19 cellular contexts compared by ENCODE assay signal in genomic region chr6:158938220-158938619, GRCh38.
DNase-seq lines count a peak whose midpoint lies in the region; ATAC-seq and TF ChIP-seq lines count a peak whose summit lies in the region.
"Had no signal": no experiment of that assay in that cellular context is flagged by ENCODE, and none has a peak within 500 bp of the region (broad histone marks: within the 10 kb centered on the region; RNA-seq: fewer than 3 reads in every experiment).

No MANE protein-coding gene starts in this region.

- H3K4me2 ChIP-seq in BLaER1 treated with 17β-estradiol and CSF1 and Interleukin-3, amounts not matched to agents 10 nM and 100 nM: peak overlapping the region; percentile 67 to 98 (median 90)
- H3K4me2 ChIP-seq in HCT116 (ENCODE audit: low read length) (peak overlapping the region; percentile 79), parathyroid adenoma (ENCODE audit: low read length) (no peak overlapping the region)
- H3K4me2 ChIP-seq: PC-9 had no signal

- no peaks in the 10 kb centered on the region for H3K4me1 Mint-ChIP-seq in chondrocyte (ENCODE audit: low read depth)

- RAD21 ChIA-PET in HCT116 (lab: Charles Lee; ENCODE audit: low non-redundant PET in 1 of 2, low total read pairs in 2 of 2, uncharacterized antibody in 2 of 2, unreplicated experiment in 2 of 2): no interaction called here

- POLR2A ChIA-PET in HCT116 (lab: Charles Lee): no interaction called here

- peaks cover 0 to 10% (median 7%) of the 10 kb centered on the region in 11 experiments; a peak in 13 of 22 replicates for H3K9me3 ChIP-seq in BLaER1 treated with 17β-estradiol and CSF1 and Interleukin-3, amounts not matched to agents 10 nM and 100 nM (replicated peaks in 1 of 11)
- H3K9me3 ChIP-seq in HCT116 (ENCODE audit: control insufficient read depth in 1 of 2, insufficient read depth in 1 of 2, low read depth in 1 of 2, low read length in 2 of 2) (no peaks in the 10 kb centered on the region), parathyroid adenoma (ENCODE audit: control insufficient read depth, low read length) (no peaks in the 10 kb centered on the region)
- H3K9me3 ChIP-seq: HAP-1, neutrophil had no signal

- 0 out of 20 replicates have a peak overlapping the region, but pooled peaks of 1 of the 10 experiments have one; percentile 44 for H3K4me3 ChIP-seq in BLaER1 treated with 17β-estradiol and CSF1 and Interleukin-3, amounts not matched to agents 10 nM and 100 nM
- H3K4me3 ChIP-seq in HCT116 (replicated peaks in 1 of 2; ENCODE audit: low read depth in 1 of 2, low read length in 2 of 2) (peak overlapping the region in 1 of 2 experiments; percentile 50; a peak in 1 of 4 replicates), parathyroid adenoma (ENCODE audit: low read depth, low read length) (no peak overlapping the region)
- H3K4me3 ChIP-seq: HAP-1, lung, PC-9 had no signal

- peaks cover 3% of the 10 kb centered on the region for H3K36me3 Mint-ChIP-seq in chondrocyte (ENCODE audit: low read depth)

- H3K9me2 ChIP-seq in HCT116 (ENCODE audit: insufficient read depth): no peaks in the 10 kb centered on the region

- ATAC-seq in HCT116: peak; percentile 12; the same call in 1 of the 2 replicates
- no peak for ATAC-seq in GM19035 (IDR thresholded peaks at IDR 0.05; ENCODE audit: unreplicated experiment)
- ATAC-seq in GM21717 (IDR thresholded peaks at IDR 0.05; ENCODE audit: unreplicated experiment): no peak

- TF ChIP-seq POLR2A in HCT116 (IDR thresholded peaks at IDR 0.05; ENCODE audit: borderline replicate concordance, extremely low read depth, insufficient read depth, insufficient read length): no peak

- TF ChIP-seq CTCF in HCT116 (IDR thresholded peaks at IDR 0.05 in 2 of 3, conservative IDR thresholded peaks at IDR 0.05 in 1 of 3; ENCODE audit: borderline replicate concordance in 1 of 3, insufficient read depth in 1 of 3, low read depth in 2 of 3, low read length in 2 of 3): no peak
- TF ChIP-seq CTCF in chondrocyte (IDR thresholded peaks at IDR 0.05): no peak
- TF ChIP-seq CTCF in parathyroid adenoma (IDR thresholded peaks at IDR 0.05): no peak

- DNase-seq in HCT116 (ENCODE audit: low read depth, low spot score) (no peak), chondrocyte (ENCODE audit: low spot score) (peak; percentile 68), D341Med (ENCODE audit: low spot score) (no peak)
- DNase-seq: glutamatergic neuron, NCI-H1417, NCI-H446, PC-9, SHP77 treated with DMSO at 0.1 percent for 48 hours, SW 1271 had no signal

- peaks cover 10 to 30% (median 25%) of the 10 kb centered on the region in 11 experiments; a peak in 21 of 22 replicates for H3K27me3 ChIP-seq in BLaER1 treated with 17β-estradiol and CSF1 and Interleukin-3, amounts not matched to agents 10 nM and 100 nM
- no peaks in the 10 kb centered on the region for H3K27me3 ChIP-seq in HCT116 (ENCODE audit: insufficient read depth, low read length)
- no peaks in the 10 kb centered on the region for H3K27me3 ChIP-seq in parathyroid adenoma (ENCODE audit: control insufficient read depth, insufficient read depth, low read length)

- no peaks in the 10 kb centered on the region for H3K27me3 Mint-ChIP-seq in chondrocyte (ENCODE audit: low read depth)
- H3K27me3 Mint-ChIP-seq: brain had no signal

- H3K27ac ChIP-seq in BLaER1 treated with 17β-estradiol and CSF1 and Interleukin-3, amounts not matched to agents 10 nM and 100 nM: no peak overlapping the region
- H3K27ac ChIP-seq in HCT116 (ENCODE audit: low read depth, low read length) (no peak overlapping the region), parathyroid adenoma (no peak overlapping the region)
- H3K27ac ChIP-seq: epithelial cell of prostate, neutrophil, PC-9 had no signal

- TF ChIP-seq RAD21 in HCT116 (IDR thresholded peaks at IDR 0.05; ENCODE audit: low read depth): no peak

- H3K36me3 ChIP-seq in BLaER1 treated with 17β-estradiol and CSF1 and Interleukin-3, amounts not matched to agents 10 nM and 100 nM: no peaks in the 10 kb centered on the region
- H3K36me3 ChIP-seq in HCT116 (ENCODE audit: control insufficient read depth in 1 of 2, insufficient read depth in 2 of 2, low read length in 2 of 2) (no peaks in the 10 kb centered on the region), parathyroid adenoma (ENCODE audit: control insufficient read depth, insufficient read depth, low read length) (no peaks in the 10 kb centered on the region)
- H3K36me3 ChIP-seq: HAP-1, neutrophil had no signal

- peaks cover 8% of the 10 kb centered on the region for H3K9me3 Mint-ChIP-seq in chondrocyte (ENCODE audit: low read depth)

- CTCF ChIA-PET in HCT116 (lab: Charles Lee): no interaction called here

- intact Hi-C loops in HCT116 (cut with micrococcal nuclease): no loop called here

- H2AFZ ChIP-seq in HCT116 (ENCODE audit: low read depth, low read length, poor library complexity, severe bottlenecking): no peak overlapping the region
- peak overlapping the region; percentile 79 for H2AFZ ChIP-seq in parathyroid adenoma
- H2AFZ ChIP-seq: PC-9 had no signal

- no peak overlapping the region for H3K4me3 Mint-ChIP-seq in chondrocyte (ENCODE audit: unreplicated experiment)
- H3K4me3 Mint-ChIP-seq: brain had no signal

- no peak overlapping the region for H3K9ac ChIP-seq in BLaER1 treated with 17β-estradiol and CSF1 and Interleukin-3, amounts not matched to agents 10 nM and 100 nM
- H3K9ac ChIP-seq in HCT116 (ENCODE audit: low read length) (peak overlapping the region; percentile 35; the same call in 1 of the 2 replicates), parathyroid adenoma (no peak overlapping the region)

- peaks cover 9 to 21% (median 19%) of the 10 kb centered on the region in 10 experiments for H3K4me1 ChIP-seq in BLaER1 treated with 17β-estradiol and CSF1 and Interleukin-3, amounts not matched to agents 10 nM and 100 nM
- H3K4me1 ChIP-seq in HCT116 (ENCODE audit: control insufficient read depth in 1 of 2, insufficient read depth in 2 of 2, low read length in 2 of 2): peaks cover 4 to 23% of the 10 kb centered on the region in 2 experiments; a peak in 3 of 4 replicates
- H3K4me1 ChIP-seq in parathyroid adenoma: peaks cover 7% of the 10 kb centered on the region
- H3K4me1 ChIP-seq: HAP-1 had no signal

- BruUV-seq in HCT116 (replicated peaks; lab: Mats Ljungman, UMichigan): no TSS peak

- no peaks in the 10 kb centered on the region; a peak in 1 of 22 replicates for H4K20me1 ChIP-seq in BLaER1 treated with 17β-estradiol and CSF1 and Interleukin-3, amounts not matched to agents 10 nM and 100 nM
- no peaks in the 10 kb centered on the region for H4K20me1 ChIP-seq in HCT116 (ENCODE audit: insufficient read depth)

- H3K79me2 ChIP-seq in HCT116 (ENCODE audit: insufficient read depth, low read length): no peaks in the 10 kb centered on the region
- H3K79me2 ChIP-seq in parathyroid adenoma: no peaks in the 10 kb centered on the region

- H3K27ac Mint-ChIP-seq in chondrocyte (ENCODE audit: unreplicated experiment): no peak overlapping the region
- H3K27ac Mint-ChIP-seq: activated CD4-positive, alpha-beta memory T cell treated with anti-CD3 and anti-CD28 coated beads, Interleukin-2, amount 10 ng/mL, durations not matched to agents 7 days and 5 days had no signal

TF ChIP-seq in HCT116, 20 proteins besides CTCF, POLR2A, EP300 and RAD21 (continues in another document):
- TF ChIP-seq SP1 (IDR thresholded peaks at IDR 0.05; ENCODE audit: low read depth) (no peak), FOSL1 (IDR thresholded peaks at IDR 0.05; ENCODE audit: low read depth) (no peak), EZH2 (IDR thresholded peaks at IDR 0.05) (no peak), JUND (IDR thresholded peaks at IDR 0.05) (no peak), ZBTB33 (IDR thresholded peaks at IDR 0.05; ENCODE audit: extremely low read depth, insufficient replicate concordance, low read length) (no peak), POLR2AphosphoS5 (IDR thresholded peaks at IDR 0.05; ENCODE audit: low read depth, low read length) (no peak), CBX3 (IDR thresholded peaks at IDR 0.05; ENCODE audit: low read depth) (no peak), SRF (IDR thresholded peaks at IDR 0.05; ENCODE audit: low read depth) (no peak), ELF1 (IDR thresholded peaks at IDR 0.05; ENCODE audit: borderline replicate concordance, low read depth) (no peak), ZNF274 (IDR thresholded peaks at IDR 0.05; ENCODE audit: low read depth, low read length) (no peak), EGR1 (IDR thresholded peaks at IDR 0.05; ENCODE audit: low read depth) (no peak), SIN3A (IDR thresholded peaks at IDR 0.05; ENCODE audit: low read depth) (no peak), EZH2phosphoT487 (IDR thresholded peaks at IDR 0.05; ENCODE audit: borderline replicate concordance) (no peak)
- TF ChIP-seq, protein P1, sequence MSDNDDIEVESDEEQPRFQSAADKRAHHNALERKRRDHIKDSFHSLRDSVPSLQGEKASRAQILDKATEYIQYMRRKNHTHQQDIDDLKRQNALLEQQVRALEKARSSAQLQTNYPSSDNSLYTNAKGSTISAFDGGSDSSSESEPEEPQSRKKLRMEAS (IDR thresholded peaks at IDR 0.05): no peak
- TF ChIP-seq, protein P2, sequence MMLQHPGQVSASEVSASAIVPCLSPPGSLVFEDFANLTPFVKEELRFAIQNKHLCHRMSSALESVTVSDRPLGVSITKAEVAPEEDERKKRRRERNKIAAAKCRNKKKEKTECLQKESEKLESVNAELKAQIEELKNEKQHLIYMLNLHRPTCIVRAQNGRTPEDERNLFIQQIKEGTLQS (IDR thresholded peaks at IDR 0.05): no peak
